In the genomic region with DNA sequence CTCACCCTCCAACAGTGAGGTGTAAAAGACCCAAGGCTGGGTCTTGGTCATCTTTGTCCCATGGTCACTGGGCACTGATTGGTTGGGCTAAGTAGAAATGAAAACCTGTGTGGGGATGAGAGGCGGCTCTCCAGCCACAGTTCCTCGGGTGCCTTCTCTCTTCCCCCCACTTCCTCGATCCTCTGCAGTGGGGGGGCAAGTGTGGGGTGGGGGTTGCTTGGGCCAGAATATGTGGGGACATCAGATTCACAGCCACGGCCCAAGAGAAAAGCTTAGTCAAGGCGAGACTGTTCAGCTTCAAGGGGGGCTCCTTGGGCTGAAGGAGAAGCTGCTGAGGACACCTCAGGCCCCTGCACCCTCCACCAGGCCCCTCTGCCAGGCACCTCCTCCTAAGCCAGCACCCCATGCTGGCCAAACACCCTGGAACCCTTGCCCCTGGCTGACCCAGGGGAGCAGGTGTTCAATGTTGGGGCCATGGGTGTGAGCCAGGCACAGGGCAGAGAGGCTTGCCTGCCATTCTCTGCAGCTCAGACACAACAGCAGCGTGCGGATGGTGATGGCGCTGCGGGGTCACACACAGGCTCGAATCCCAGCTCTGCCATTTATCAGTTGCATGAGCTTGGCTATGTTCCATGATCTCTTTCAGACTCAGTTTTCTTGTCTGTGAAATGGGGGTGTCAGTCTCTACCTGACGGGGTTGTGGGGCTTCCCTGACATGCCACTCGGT, we compare ENCODE assay signal across 17 cellular contexts. TPM values are rescaled to one million over a fixed set of nuclear protein-coding genes. Genes with fewer than 3 reads are reported as not detected.
DNase-seq lines count a peak whose midpoint lies in the region; ATAC-seq, FAIRE-seq and TF ChIP-seq lines count a peak whose summit lies in the region.
"Had no signal": no experiment of that assay in that cellular context is flagged by ENCODE, and none has a peak within 500 bp of the region (broad histone marks: within the 10 kb centered on the region; RNA-seq: fewer than 3 reads in every experiment).

No MANE protein-coding gene starts in this region.

- TF ChIP-seq RAD21 in IMR-90 (IDR thresholded peaks at IDR 0.05; ENCODE audit: low read length): no peak

- POLR2A ChIA-PET in IMR-90 (lab: Charles Lee; ENCODE audit: unreplicated experiment): no interaction called here

- no peaks in the 10 kb centered on the region for H3K79me1 ChIP-seq in IMR-90 (ENCODE audit: low read depth in 1 of 2, low read length in 2 of 2)

- H3K9ac ChIP-seq in IMR-90 (ENCODE audit: low read depth, low read length): no peak overlapping the region

- H3K4me1 ChIP-seq in IMR-90 (ENCODE audit: control insufficient read depth, insufficient read depth, low read length) (peaks cover 27% of the 10 kb centered on the region), right atrium auricular region (peaks cover 0 to 41% of the 10 kb centered on the region in 2 donors), SJCRH30 (peaks cover 24% of the 10 kb centered on the region)

- no peak overlapping the region for H3K14ac ChIP-seq in IMR-90 (replicated peaks; ENCODE audit: low read depth, low read length)

- H3K27me3 Mint-ChIP-seq in activated naive CD4-positive, alpha-beta T cell treated with anti-CD3 and anti-CD28 coated beads for 36 hours (ENCODE audit: low read depth): no peaks in the 10 kb centered on the region
- H3K27me3 Mint-ChIP-seq in stimulated activated memory B cell treated with anti-CD40 and anti-IgM and Interleukin-4, amounts not matched to agents 10 μg/mL and 1 μg/mL and 100 μg/mL, for 72 hours: no peaks in the 10 kb centered on the region

- in situ Hi-C loops in IMR-90 (cut with MboI; ENCODE audit: low sequenced_read_pairs): no loop called here

- H3K4ac ChIP-seq in IMR-90 (ENCODE audit: low read depth, low read length): peak overlapping the region; percentile 11; the same call in 1 of the 2 replicates

- H2AK5ac ChIP-seq in IMR-90 (ENCODE audit: low read depth, low read length): peak overlapping the region; percentile 18; the same call in 1 of the 2 replicates

- H3K9me3 ChIP-seq in IMR-90 (ENCODE audit: control insufficient read depth, insufficient read depth, low read length) (peaks cover 4% of the 10 kb centered on the region; the same call in 1 of the 2 replicates), right atrium auricular region (peaks cover 0 to 7% of the 10 kb centered on the region in 2 donors), SJCRH30 (replicated peaks) (no peaks in the 10 kb centered on the region; the same call in 1 of the 2 replicates)

- H2BK20ac ChIP-seq in IMR-90 (ENCODE audit: low read depth, low read length): 0 out of 2 replicates have a peak overlapping the region, but pooled peaks have one; percentile 68

- no peak overlapping the region for H3K18ac ChIP-seq in IMR-90 (ENCODE audit: low read depth, low read length)

- no TSS peak for BruUV-seq in IMR-90 (replicated peaks; lab: Mats Ljungman, UMichigan)

- peak overlapping the region; percentile 16 for H3K27ac Mint-ChIP-seq in activated naive CD4-positive, alpha-beta T cell treated with anti-CD3 and anti-CD28 coated beads for 36 hours
- H3K27ac Mint-ChIP-seq in stimulated activated memory B cell treated with anti-CD40 and anti-IgM and Interleukin-4, amounts not matched to agents 10 μg/mL and 1 μg/mL and 100 μg/mL, for 72 hours: peak overlapping the region; percentile 82

- H3K4me1 Mint-ChIP-seq in activated naive CD4-positive, alpha-beta T cell treated with anti-CD3 and anti-CD28 coated beads for 36 hours (ENCODE audit: low read depth): peaks cover 71% of the 10 kb centered on the region
- peaks cover 98% of the 10 kb centered on the region for H3K4me1 Mint-ChIP-seq in stimulated activated memory B cell treated with anti-CD40 and anti-IgM and Interleukin-4, amounts not matched to agents 10 μg/mL and 1 μg/mL and 100 μg/mL, for 72 hours

- TF ChIP-seq CTCF in IMR-90 (conservative IDR thresholded peaks at IDR 0.05; ENCODE audit: low read depth, low read length): no peak
- TF ChIP-seq CTCF in right atrium auricular region (IDR thresholded peaks at IDR 0.05): no peak

- peaks cover 17% of the 10 kb centered on the region for H3K36me3 Mint-ChIP-seq in activated naive CD4-positive, alpha-beta T cell treated with anti-CD3 and anti-CD28 coated beads for 36 hours (ENCODE audit: low read depth)
- peaks cover 4% of the 10 kb centered on the region for H3K36me3 Mint-ChIP-seq in stimulated activated memory B cell treated with anti-CD40 and anti-IgM and Interleukin-4, amounts not matched to agents 10 μg/mL and 1 μg/mL and 100 μg/mL, for 72 hours

- H3K36me3 ChIP-seq in IMR-90 (ENCODE audit: control insufficient read depth, insufficient read depth, low read length): no peaks in the 10 kb centered on the region
- no peaks in the 10 kb centered on the region for H3K36me3 ChIP-seq in right atrium auricular region
- no peaks in the 10 kb centered on the region for H3K36me3 ChIP-seq in SJCRH30
- H3K36me3 ChIP-seq: WERI-Rb-1 had no signal

- no peak overlapping the region for H3K4me2 ChIP-seq in IMR-90 (ENCODE audit: low read depth, low read length)

- peak overlapping the region; percentile 5 for H2AFZ ChIP-seq in IMR-90 (replicated peaks; ENCODE audit: low read length, poor library complexity)

- H2BK15ac ChIP-seq in IMR-90 (ENCODE audit: low read depth, low read length): peak overlapping the region; percentile 85; the same call in 1 of the 3 replicates

- no peak for DNase-seq in activated naive CD4-positive, alpha-beta T cell treated with anti-CD3 and anti-CD28 coated beads for 36 hours
- DNase-seq in activated naive CD4-positive, alpha-beta T cell treated with anti-CD3 and anti-CD28 coated beads, Interleukin-2, amount 50 U/mL, for 16 hours: no peak
- DNase-seq in IMR-90: no peak
- DNase-seq in right atrium auricular region (ENCODE audit: low spot score): no peak
- no peak for DNase-seq in COLO829 (ENCODE audit: low spot score)
- DNase-seq in SJCRH30: no peak
- DNase-seq in frontal cortex (ENCODE audit: low spot score in 2 of 2): no peak
- DNase-seq: central memory CD4-positive, alpha-beta T cell; NCI-H2107; NCI-H774; nucleus accumbens; stimulated activated CD4-positive, alpha-beta T cell treated with anti-CD3 and anti-CD28 coated beads, Interleukin-4, amount 100 ng/mL, for 4 hours; WERI-Rb-1 had no signal

- H4K91ac ChIP-seq in IMR-90 (ENCODE audit: insufficient read depth, low read depth, low read length): 0 out of 2 replicates have a peak overlapping the region, but pooled peaks have one; percentile 17

- no peak overlapping the region for H2BK5ac ChIP-seq in IMR-90 (ENCODE audit: low read depth, low read length, poor library complexity, severe bottlenecking)

- H3K56ac ChIP-seq in IMR-90 (ENCODE audit: extremely low read depth, insufficient read depth, low read length): no peak overlapping the region

- H3K23ac ChIP-seq in IMR-90 (ENCODE audit: low read depth, low read length): no peak overlapping the region

- no peak for TF ChIP-seq POLR2A in IMR-90 (IDR thresholded peaks at IDR 0.05; ENCODE audit: low read depth, low read length)

- WGBS in IMR-90 (ENCODE audit: extremely low coverage in 2 of 2, insufficient read length in 1 of 2), 2 experiments: 96% methylated on average over 5 of the region's 12 CpGs; no CpG with 5 or more reads in 1 of the 2 experiments

- H4K5ac ChIP-seq in IMR-90 (ENCODE audit: low read depth, low read length): no peak overlapping the region

- no peak for ATAC-seq in IMR-90 (ENCODE audit: low read depth)
- no peak for ATAC-seq in stimulated activated memory B cell treated with anti-CD40 and anti-IgM and Interleukin-4, amounts not matched to agents 10 μg/mL and 1 μg/mL and 100 μg/mL, for 72 hours
- ATAC-seq: Panc1 had no signal

- no peak overlapping the region for H4K8ac ChIP-seq in IMR-90 (ENCODE audit: low read depth in 2 of 2, low read length in 2 of 2)

- FAIRE-seq in frontal cortex (lab: Jason Lieb, UNC): no peak
- FAIRE-seq: D721Med, GM19239 had no signal

- H4K20me1 ChIP-seq in IMR-90 (ENCODE audit: insufficient read depth, low read length): no peaks in the 10 kb centered on the region

- CTCF ChIA-PET in activated naive CD4-positive, alpha-beta T cell treated with anti-CD3 and anti-CD28 coated beads for 36 hours (lab: Charles Lee): interaction anchor here (0.6 kb wide), 1 partner anchor 465 kb away, joined by 3 read pairs; no protein-coding TSS in a partner anchor
- CTCF ChIA-PET in IMR-90 (lab: Yijun Ruan, JAX): no interaction called here

- intact Hi-C loops in activated naive CD4-positive, alpha-beta T cell treated with anti-CD3 and anti-CD28 coated beads for 36 hours (cut with micrococcal nuclease): no loop called here
- intact Hi-C loops in IMR-90 (cut with micrococcal nuclease): no loop called here

- H3K27me3 ChIP-seq in IMR-90 (ENCODE audit: control insufficient read depth, insufficient read depth, low read length) (no peaks in the 10 kb centered on the region), right atrium auricular region (no peaks in the 10 kb centered on the region), SJCRH30 (no peaks in the 10 kb centered on the region)

- H3K4me3 ChIP-seq in IMR-90 (ENCODE audit: insufficient read depth, low read depth, low read length): no peak overlapping the region
- H3K4me3 ChIP-seq in right atrium auricular region: no peak overlapping the region
- H3K4me3 ChIP-seq in SJCRH30: no peak overlapping the region

- H3K27ac ChIP-seq in IMR-90 (ENCODE audit: insufficient read depth, low read length) (no peak overlapping the region), right atrium auricular region (peak overlapping the region; percentile 46 to 62), SJCRH30 (no peak overlapping the region)
- H3K27ac ChIP-seq: WERI-Rb-1 had no signal

- no peak overlapping the region for H2BK120ac ChIP-seq in IMR-90 (ENCODE audit: low read depth, low read length)

- dilution Hi-C loops in IMR-90 (cut with HindIII; ENCODE audit: low sequenced_read_pairs, unreplicated experiment): no loop called here

- no peak overlapping the region for H3K4me3 Mint-ChIP-seq in activated naive CD4-positive, alpha-beta T cell treated with anti-CD3 and anti-CD28 coated beads for 36 hours
- no peak overlapping the region for H3K4me3 Mint-ChIP-seq in stimulated activated memory B cell treated with anti-CD40 and anti-IgM and Interleukin-4, amounts not matched to agents 10 μg/mL and 1 μg/mL and 100 μg/mL, for 72 hours

- H3K9me1 ChIP-seq in IMR-90 (ENCODE audit: insufficient read depth, low read length): peaks cover 13% of the 10 kb centered on the region

- peaks cover 7% of the 10 kb centered on the region for H3K9me3 Mint-ChIP-seq in activated naive CD4-positive, alpha-beta T cell treated with anti-CD3 and anti-CD28 coated beads for 36 hours
- H3K9me3 Mint-ChIP-seq in stimulated activated memory B cell treated with anti-CD40 and anti-IgM and Interleukin-4, amounts not matched to agents 10 μg/mL and 1 μg/mL and 100 μg/mL, for 72 hours: no peaks in the 10 kb centered on the region

- H2AK9ac ChIP-seq in IMR-90 (replicated peaks; ENCODE audit: low read depth, low read length, poor library complexity): no peak overlapping the region

RNA-seq across cellular contexts. Expression of a gene that starts 21.0 kb away (rescaled TPM):
- total RNA-seq in activated naive CD4-positive, alpha-beta T cell treated with anti-CD3 and anti-CD28 coated beads for 36 hours: 10 to 100 TPM; 69.4 to 75.7 TPM
- 4.3 and 5.0 TPM in 2 replicates for total RNA-seq in IMR-90 (2012; rRNA removed)
- 8.6 and 8.9 TPM in 2 replicates for polyA plus RNA-seq in IMR-90 (2012; rRNA removed)
- 6.3 and 11.9 TPM in 2 replicates for polyA plus RNA-seq in IMR-90 (2012; cell fraction: cytosol; rRNA removed)
- 4.3 and 6.7 TPM in 2 replicates for polyA plus RNA-seq in IMR-90 (2012; cell fraction: nucleus; rRNA removed; ENCODE audit: low replicate concordance)
- 10 to 100 TPM; 17.0 to 25.6 TPM for total RNA-seq in right atrium auricular region
- 6.8 and 7.0 TPM in 2 replicates for total RNA-seq in SJCRH30 (2014; rRNA removed; shearing (Covaris generic))
- total RNA-seq in frontal cortex: 2.0 TPM

Comparison
In these comparisons a context has a peak if more than half of its experiments do, and no peak if none do; other contexts are left out.
1. H3K27ac ChIP-seq: peak in right atrium auricular region (2 of 2); none in IMR-90 (single experiment) and SJCRH30 (single experiment).